Comparison of ENCODE assay signal across 24 cellular contexts in the genomic region with DNA sequence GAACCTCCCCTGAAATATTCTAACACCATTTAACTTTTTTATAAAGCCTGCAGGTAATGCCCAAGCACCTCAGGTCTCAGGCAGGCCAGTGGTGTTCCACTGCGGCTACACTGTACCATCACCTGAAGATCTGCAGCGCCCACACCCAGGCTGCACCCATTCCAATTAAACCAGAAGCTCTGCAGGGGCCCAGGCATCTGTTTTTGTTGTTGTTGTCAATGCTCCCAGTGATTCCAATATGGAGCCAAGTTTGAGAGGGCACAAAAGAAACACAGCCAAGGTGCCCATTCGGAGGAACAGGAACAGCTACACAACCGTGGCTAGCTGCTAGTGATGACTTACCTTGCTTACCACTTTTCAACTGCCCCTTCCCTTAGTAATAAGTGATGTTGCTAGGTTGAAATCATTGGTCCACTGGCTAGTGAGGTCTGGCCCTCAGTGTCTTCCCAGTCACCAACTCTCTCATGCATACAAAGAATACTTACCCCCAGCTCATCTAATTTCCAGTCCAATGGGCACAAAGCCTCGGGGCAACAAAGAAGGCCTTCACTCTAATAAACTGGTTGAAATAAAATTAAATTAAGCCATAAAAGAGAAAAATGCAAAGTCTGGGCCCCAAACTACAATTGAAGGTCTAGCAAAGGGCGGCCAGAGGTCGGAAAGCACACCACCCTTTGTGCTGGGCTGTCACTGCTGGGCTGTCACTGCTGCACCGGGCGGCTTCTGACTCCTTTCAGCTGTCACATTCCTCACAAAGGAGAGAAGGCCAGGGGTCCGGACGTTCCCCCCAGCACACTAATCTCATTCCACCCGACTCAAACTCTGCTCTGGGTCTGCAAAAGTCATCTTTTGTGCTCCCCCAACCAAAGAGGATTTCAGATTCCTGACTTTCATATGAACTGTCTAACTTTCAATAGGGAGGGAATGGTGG. TPM values are rescaled to one million over a fixed set of nuclear protein-coding genes. Genes with fewer than 3 reads are reported as not detected.
DNase-seq lines count a peak whose midpoint lies in the region; ATAC-seq and TF ChIP-seq lines count a peak whose summit lies in the region.
"Had no signal": no experiment of that assay in that cellular context is flagged by ENCODE, and none has a peak within 500 bp of the region (broad histone marks: within the 10 kb centered on the region; RNA-seq: fewer than 3 reads in every experiment).

No MANE protein-coding gene starts in this region.

- no peak overlapping the region for H3K27ac Mint-ChIP-seq in endodermal cell
- peak overlapping the region; percentile 80 for H3K27ac Mint-ChIP-seq in neural progenitor cell
- H3K27ac Mint-ChIP-seq: activated naive CD4-positive, alpha-beta T cell treated with anti-CD3 and anti-CD28 coated beads, Interleukin-2, amount 10 ng/mL, durations not matched to agents 7 days and 5 days; activated T-helper 1 cell treated with anti-CD3 and anti-CD28 coated beads, Interleukin-12 subunit alpha, Interleukin-12 subunit beta, Interleukin-2, Interleukin-4 antibody, amounts not matched to agents 30 ng/mL and 10 ng/mL and 1 ng/mL, durations not matched to agents 14 hours and 24 hours and 36 hours; B cell; T-helper 1 cell treated with Interleukin-12 subunit alpha and Interleukin-12 subunit beta and Interleukin-4 antibody, amounts not matched to agents 30 μg/mL and 1 μg/mL, for 36 hours had no signal

- H3K36me3 ChIP-seq in endodermal cell (ENCODE audit: control insufficient read depth, insufficient read depth, low read length), result peaks cover 46% of the 10 kb centered on the region
- H3K36me3 ChIP-seq in neural progenitor cell, result no peaks in the 10 kb centered on the region
- H3K36me3 ChIP-seq: HAP-1, tibial nerve had no signal

- H3K9me3 ChIP-seq in endodermal cell (ENCODE audit: control insufficient read depth, low read length) (no peaks in the 10 kb centered on the region), right cardiac atrium (ENCODE audit: control insufficient read depth, low read length) (no peaks in the 10 kb centered on the region), neural progenitor cell (ENCODE audit: low read depth) (no peaks in the 10 kb centered on the region)
- H3K9me3 ChIP-seq: HAP-1, SK-N-SH, tibial nerve had no signal

- H3K4me1 Mint-ChIP-seq in endodermal cell, result peaks cover 49% of the 10 kb centered on the region
- H3K4me1 Mint-ChIP-seq in neural progenitor cell, result peaks cover 83% of the 10 kb centered on the region

- peaks cover 13% of the 10 kb centered on the region for H3K4me1 ChIP-seq in endodermal cell (ENCODE audit: control insufficient read depth, insufficient read depth, low read length)
- peaks cover 32% of the 10 kb centered on the region for H3K4me1 ChIP-seq in right cardiac atrium (ENCODE audit: control insufficient read depth, insufficient read depth, low read length)
- peaks cover 60% of the 10 kb centered on the region for H3K4me1 ChIP-seq in neural progenitor cell
- H3K4me1 ChIP-seq: HAP-1 had no signal

- H3K9ac ChIP-seq in endodermal cell (ENCODE audit: extremely low read depth, low read length, poor library complexity, severe bottlenecking), result no peak overlapping the region
- H3K9ac ChIP-seq in neural progenitor cell, result no peak overlapping the region
- H3K9ac ChIP-seq: SK-N-SH had no signal

- peak overlapping the region; percentile 85 for H3K27ac ChIP-seq in endodermal cell (ENCODE audit: low read depth, low read length)
- H3K27ac ChIP-seq in right cardiac atrium (ENCODE audit: low read length), result peak overlapping the region; percentile 81
- H3K27ac ChIP-seq in neural progenitor cell, result peak overlapping the region; percentile 4

- H3K4me2 ChIP-seq in neural progenitor cell, result peak overlapping the region; percentile 63
- H3K4me2 ChIP-seq: SK-N-SH had no signal

- H4K20me1 ChIP-seq in neural progenitor cell (ENCODE audit: low read depth), result peaks cover 5% of the 10 kb centered on the region

- TF ChIP-seq CTCF in endodermal cell (conservative IDR thresholded peaks at IDR 0.05) (no peak), neural progenitor cell (IDR thresholded peaks at IDR 0.05) (no peak)

- intact Hi-C loops in right cardiac atrium (cut with DNase I), result no loop called here

- H3K36me3 Mint-ChIP-seq in endodermal cell (ENCODE audit: low read depth), result peaks cover 9% of the 10 kb centered on the region
- peaks cover 21% of the 10 kb centered on the region for H3K36me3 Mint-ChIP-seq in neural progenitor cell

- H3K27me3 Mint-ChIP-seq in endodermal cell (ENCODE audit: insufficient read depth) (no peaks in the 10 kb centered on the region), neural progenitor cell (ENCODE audit: insufficient read depth, low read depth) (peaks cover 3% of the 10 kb centered on the region)
- H3K27me3 Mint-ChIP-seq: activated naive CD4-positive, alpha-beta T cell treated with anti-CD3 and anti-CD28 coated beads, Interleukin-2, amount 10 ng/mL, durations not matched to agents 7 days and 5 days; B cell had no signal

- H3K4me3 Mint-ChIP-seq in endodermal cell (no peak overlapping the region), neural progenitor cell (peak overlapping the region; percentile 70)
- H3K4me3 Mint-ChIP-seq: activated naive CD4-positive, alpha-beta T cell treated with anti-CD3 and anti-CD28 coated beads, Interleukin-2, amount 10 ng/mL, durations not matched to agents 7 days and 5 days; activated T-helper 1 cell treated with anti-CD3 and anti-CD28 coated beads, Interleukin-12 subunit alpha, Interleukin-12 subunit beta, Interleukin-2, Interleukin-4 antibody, amounts not matched to agents 30 ng/mL and 10 ng/mL and 1 ng/mL, durations not matched to agents 14 hours and 24 hours and 36 hours; B cell; T-helper 1 cell treated with Interleukin-12 subunit alpha and Interleukin-12 subunit beta and Interleukin-4 antibody, amounts not matched to agents 30 μg/mL and 1 μg/mL, for 36 hours had no signal

- in situ Hi-C loops in Caki2 (cut with HindIII; ENCODE audit: low pct_unique_long_range_greater_than_20kb, low sequenced_read_pairs), result no loop called here

- H3K9me3 Mint-ChIP-seq in endodermal cell, result no peaks in the 10 kb centered on the region
- H3K9me3 Mint-ChIP-seq in neural progenitor cell, result peaks cover under 1% of the 10 kb centered on the region
- H3K9me3 Mint-ChIP-seq: activated naive CD4-positive, alpha-beta T cell treated with anti-CD3 and anti-CD28 coated beads, Interleukin-2, amount 10 ng/mL, durations not matched to agents 7 days and 5 days; T-helper 1 cell treated with Interleukin-12 subunit alpha and Interleukin-12 subunit beta and Interleukin-4 antibody, amounts not matched to agents 30 μg/mL and 1 μg/mL, for 36 hours had no signal

- peaks cover 6% of the 10 kb centered on the region for H3K79me2 ChIP-seq in neural progenitor cell (ENCODE audit: low read depth)

- no peak overlapping the region for H3K4me3 ChIP-seq in endodermal cell (ENCODE audit: low read length)
- H3K4me3 ChIP-seq in right cardiac atrium (ENCODE audit: low read length), result no peak overlapping the region
- no peak overlapping the region for H3K4me3 ChIP-seq in neural progenitor cell
- H3K4me3 ChIP-seq: HAP-1, tibial nerve had no signal

- 59 to 78% methylated on average over 7 to 12 of the region's 12 CpGs for WGBS in endodermal cell (ENCODE audit: insufficient coverage in 1 of 2, insufficient read length in 1 of 2), 2 experiments
- 70% methylated on average over 12 of the region's 12 CpGs for WGBS in right cardiac atrium

- peak; percentile 39 for DNase-seq in Caki2 (ENCODE audit: low read depth)
- no peak for DNase-seq in endodermal cell
- DNase-seq in right cardiac atrium, result no peak
- DNase-seq in neural progenitor cell (ENCODE audit: low spot score), result peak; percentile 85
- DNase-seq in HUDEP-2 (lab: John Stamatoyannopoulos, UW; ENCODE audit: unreplicated experiment in 76 of 76), result no peak
- no peak for DNase-seq in NCI-H1092 treated with DMSO at 0.1 percent for 48 hours (lab: John Stamatoyannopoulos, UW)
- DNase-seq in iPS-NIHi7 (ENCODE audit: extremely low spot score), result no peak
- DNase-seq: activated naive CD4-positive, alpha-beta T cell treated with anti-CD3 and anti-CD28 coated beads, Interleukin-2, amount 10 ng/mL, durations not matched to agents 7 days and 5 days; cortex of kidney; NCI-H1436 treated with DMSO at 0.1 percent for 48 hours; NCI-H446; NCI-H82; nucleus accumbens; RPMI8226; SK-N-SH; small intestine; stimulated activated CD4-positive, alpha-beta T cell treated with anti-CD3 and anti-CD28 coated beads, Interleukin-1b, Interleukin-23, amount 100 ng/mL, for 48 hours had no signal

- H2AFZ ChIP-seq in neural progenitor cell (replicated peaks), result no peak overlapping the region

- H3K27me3 ChIP-seq in endodermal cell (ENCODE audit: control insufficient read depth, insufficient read depth, low read length, poor library complexity, severe bottlenecking) (no peaks in the 10 kb centered on the region), right cardiac atrium (ENCODE audit: control insufficient read depth, insufficient read depth) (no peaks in the 10 kb centered on the region), neural progenitor cell (no peaks in the 10 kb centered on the region)
- H3K27me3 ChIP-seq: tibial nerve had no signal

- peaks cover 18% of the 10 kb centered on the region for H3F3A ChIP-seq in neural progenitor cell (ENCODE audit: low read depth)

- ATAC-seq in right cardiac atrium (peak in 1 of 2 donors; percentile 40), GM21515 (IDR thresholded peaks at IDR 0.05; ENCODE audit: unreplicated experiment) (no peak)
- ATAC-seq: activated CD4-positive, CD25-positive, alpha-beta regulatory T cell treated with anti-CD3 and anti-CD28 coated beads, Interleukin-2, amount 50 U/mL, for 24 hours had no signal

RNA-seq across cellular contexts. Expression of a gene that starts 34.9 kb away (rescaled TPM):
- total RNA-seq in Caki2 (2014; rRNA removed; shearing (Covaris generic); ENCODE audit: low replicate concordance), result 10.7 and 12.8 TPM in 2 replicates
- total RNA-seq in endodermal cell (10 to 100 TPM; 34.7 to 41.5 TPM), right cardiac atrium (100 to 1,000 TPM in 3 of 4 donors, 10 to 100 TPM in 1; 90.2 to 117 (median 107) TPM), neural progenitor cell (ENCODE audit: low replicate concordance) (19.5 and 24.8 TPM in 2 replicates)
- 40.1 TPM for polyA plus RNA-seq in endodermal cell (2013, experiment 1 of 2)
- 41.6 TPM for polyA plus RNA-seq in endodermal cell (2013, experiment 2 of 2)
- 32.7 TPM for polyA plus RNA-seq in right cardiac atrium

Comparison
In these comparisons a context has a peak if more than half of its experiments do, and no peak if none do; other contexts are left out.
1. DNase-seq: peak in Caki2 (single experiment) and neural progenitor cell (single experiment); none in endodermal cell (single experiment), right cardiac atrium (0 of 3), HUDEP-2 (0 of 76), NCI-H1092 treated with DMSO at 0.1 percent for 48 hours (single experiment) and iPS-NIHi7 (single experiment).
2. H3K27ac ChIP-seq: peak in every context shown above with its lines; median percentile 85 in endodermal cell; 81 in right cardiac atrium; 4 in neural progenitor cell.